34 cellular contexts compared by ENCODE assay signal in the genomic region with DNA sequence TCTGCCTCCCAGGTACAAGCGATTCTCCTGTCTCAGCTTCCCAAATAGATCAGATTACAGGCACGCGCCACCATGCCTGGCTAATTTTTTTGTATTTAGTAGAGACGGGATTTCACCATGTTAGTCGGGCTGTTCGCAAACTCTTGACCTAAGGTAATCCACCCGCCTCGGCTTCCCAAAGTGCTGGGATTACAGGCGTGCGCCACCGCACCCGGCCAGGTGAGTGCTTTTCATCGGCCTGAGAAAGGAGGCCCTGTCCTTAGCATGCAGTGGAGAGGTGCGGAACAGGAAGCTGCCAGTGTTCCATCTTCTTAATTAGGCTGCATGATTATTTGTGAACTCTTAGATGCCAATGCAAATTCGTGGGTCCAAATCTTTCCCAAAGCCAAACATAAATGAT.
"Had no signal": no experiment of that assay in that cellular context is flagged by ENCODE, and none has a peak within 500 bp of the region (broad histone marks: within the 10 kb centered on the region; RNA-seq: fewer than 3 reads in every experiment).

No MANE protein-coding gene starts in this region.

- H3K27ac ChIP-seq: KMS-11 had no signal

- H3K4me3 ChIP-seq: MG63 had no signal

- H3K9ac ChIP-seq: KMS-11 had no signal

- DNase-seq: Karpas-422, Kasumi-1, KG1, MG63, MM.1S, MV-4-11, NCI-H1048, NCI-H1092, NCI-H1092 treated with DMSO at 0.1 percent for 48 hours, NCI-H1105, NCI-H1105 treated with DMSO at 0.1 percent for 48 hours, NCI-H1417, NCI-H1417 treated with DMSO at 0.1 percent for 48 hours, NCI-H1436, NCI-H1436 treated with DMSO at 0.1 percent for 48 hours, NCI-H146, NCI-H1694, NCI-H1694 treated with DMSO at 0.1 percent for 48 hours, NCI-H187, NCI-H187 treated with DMSO at 0.1 percent for 48 hours, NCI-H1930, NCI-H2029, NCI-H2029 treated with DMSO at 0.1 percent for 48 hours, NCI-H2081, NCI-H2081 treated with DMSO at 0.1 percent for 48 hours, NCI-H2171, NCI-H2171 treated with DMSO at 0.1 percent for 48 hours, NCI-H2227 treated with DMSO at 0.1 percent for 48 hours, NCI-H226, NCI-H345, NCI-H446, NCI-H446 treated with DMSO at 0.1 percent for 48 hours, NCI-H510A had no signal

- H3K27me3 ChIP-seq: MG63 had no signal

- H3K9me3 ChIP-seq: MG63 had no signal

- H3K4me2 ChIP-seq: KMS-11 had no signal

- H3K36me3 ChIP-seq: MG63 had no signal
